Comparison of ENCODE assay signal across 9 cellular contexts in the genomic region with DNA sequence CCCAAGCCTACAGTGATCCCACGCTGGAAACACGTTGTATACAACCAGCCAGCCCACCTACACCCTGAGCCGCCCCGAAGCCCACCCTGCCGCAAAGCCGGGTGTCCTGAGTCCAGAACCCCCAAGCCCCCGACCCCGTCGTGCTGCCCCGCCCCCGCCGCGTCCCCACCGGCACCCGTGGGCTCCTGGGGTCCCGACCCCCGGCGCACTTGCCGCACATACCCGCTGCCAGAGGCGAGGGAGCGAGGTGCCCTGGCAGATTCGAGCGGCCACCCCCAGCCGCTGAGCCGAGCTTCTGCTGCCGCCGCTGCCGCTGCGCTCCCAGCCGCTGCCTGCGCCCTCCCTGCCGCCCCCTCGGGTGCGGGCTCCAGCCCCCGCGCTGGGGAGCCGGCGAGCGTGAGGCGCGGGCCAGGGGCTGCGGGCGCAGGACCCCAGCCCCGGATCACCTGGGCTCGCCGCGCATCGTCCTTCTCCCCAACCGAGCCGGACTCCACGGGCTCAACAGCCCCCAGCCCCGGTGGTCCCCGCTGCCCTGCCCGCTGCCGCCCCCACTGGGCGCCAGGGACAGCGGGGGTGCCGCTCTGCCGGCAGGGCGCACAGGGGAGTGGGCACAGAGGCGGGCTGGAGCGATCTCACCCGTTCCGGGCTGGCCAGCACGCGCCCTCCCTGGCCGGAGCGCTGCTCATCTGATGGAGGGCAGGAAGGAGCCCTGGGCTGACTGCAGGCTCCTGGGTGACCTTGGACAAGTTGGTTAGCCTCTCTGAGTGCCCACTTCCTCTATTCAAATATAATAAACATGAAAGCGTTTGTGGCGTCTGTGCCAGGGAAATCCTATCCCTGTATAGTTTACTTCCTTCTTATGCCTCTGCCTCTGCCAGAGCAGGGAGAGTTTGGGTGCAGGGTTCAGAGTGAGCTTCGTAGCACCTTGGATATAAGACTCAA. TPM values are rescaled to one million over a fixed set of nuclear protein-coding genes. Genes with fewer than 3 reads are reported as not detected.
DNase-seq lines count a peak whose midpoint lies in the region; ATAC-seq and TF ChIP-seq lines count a peak whose summit lies in the region.
"Had no signal": no experiment of that assay in that cellular context is flagged by ENCODE, and none has a peak within 500 bp of the region (broad histone marks: within the 10 kb centered on the region; RNA-seq: fewer than 3 reads in every experiment).

A gene with protein sequence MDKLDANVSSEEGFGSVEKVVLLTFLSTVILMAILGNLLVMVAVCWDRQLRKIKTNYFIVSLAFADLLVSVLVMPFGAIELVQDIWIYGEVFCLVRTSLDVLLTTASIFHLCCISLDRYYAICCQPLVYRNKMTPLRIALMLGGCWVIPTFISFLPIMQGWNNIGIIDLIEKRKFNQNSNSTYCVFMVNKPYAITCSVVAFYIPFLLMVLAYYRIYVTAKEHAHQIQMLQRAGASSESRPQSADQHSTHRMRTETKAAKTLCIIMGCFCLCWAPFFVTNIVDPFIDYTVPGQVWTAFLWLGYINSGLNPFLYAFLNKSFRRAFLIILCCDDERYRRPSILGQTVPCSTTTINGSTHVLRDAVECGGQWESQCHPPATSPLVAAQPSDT (minus strand): TSS at position 688 of the 942 bp plus-strand sequence. CDS start 17,513 bp downstream, outside the sequence.

- H3K27ac Mint-ChIP-seq in glutamatergic neuron (ENCODE audit: unreplicated experiment) (no peak within 1 kb of the TSS), nephron progenitor cell (no peak within 1 kb of the TSS)

- H3K4me3 Mint-ChIP-seq in glutamatergic neuron (ENCODE audit: unreplicated experiment) (peak within 1 kb of the TSS; percentile 83), nephron progenitor cell (peak within 1 kb of the TSS; percentile 81)

- ATAC-seq in GM18511 (IDR thresholded peaks at IDR 0.05; ENCODE audit: unreplicated experiment), result no peak

- H3K9me3 Mint-ChIP-seq in glutamatergic neuron (ENCODE audit: unreplicated experiment), result peaks cover 1% of the 10 kb centered on the region
- no peaks in the 10 kb centered on the region for H3K9me3 Mint-ChIP-seq in nephron progenitor cell

- H3K36me3 Mint-ChIP-seq in glutamatergic neuron (ENCODE audit: unreplicated experiment) (no peaks in the 10 kb centered on the region), nephron progenitor cell (ENCODE audit: low read depth) (no peaks in the 10 kb centered on the region)

- DNase-seq in DMS153 (lab: John Stamatoyannopoulos, UW) (peak; percentile 25), NCI-H2029 treated with DMSO at 0.1 percent for 48 hours (lab: John Stamatoyannopoulos, UW) (peak; percentile 69), glutamatergic neuron (peak; percentile 43), nephron progenitor cell (peak; percentile 51), T-helper 1 cell (no peak), CD1c-positive myeloid dendritic cell (ENCODE audit: extremely low spot score) (no peak), GDM1 (lab: John Stamatoyannopoulos, UW) (no peak)
- DNase-seq: NCI-H146 had no signal

- H3K27me3 Mint-ChIP-seq in glutamatergic neuron (ENCODE audit: unreplicated experiment), result peaks cover 10% of the 10 kb centered on the region
- H3K27me3 Mint-ChIP-seq in nephron progenitor cell (ENCODE audit: low read depth, poor library complexity), result peaks cover 62% of the 10 kb centered on the region

- no peaks in the 10 kb centered on the region for H3K4me1 Mint-ChIP-seq in glutamatergic neuron (ENCODE audit: low read depth, unreplicated experiment)
- H3K4me1 Mint-ChIP-seq in nephron progenitor cell, result peaks cover 6% of the 10 kb centered on the region

- TF ChIP-seq CTCF in glutamatergic neuron (IDR thresholded peaks at IDR 0.05; ENCODE audit: partially characterized antibody, unreplicated experiment) (no peak), nephron progenitor cell (IDR thresholded peaks at IDR 0.05) (no peak)

RNA-seq across cellular contexts. Expression of the gene that starts here (rescaled TPM):
- not detected for total RNA-seq in glutamatergic neuron (ENCODE audit: unreplicated experiment)

Comparison
In these comparisons a context has a peak if more than half of its experiments do, and no peak if none do; other contexts are left out.
1. Peak in DNase-seq in glutamatergic neuron; RNA of the gene not detected or under 1 TPM.
2. DNase-seq: peak in DMS153 (single experiment), NCI-H2029 treated with DMSO at 0.1 percent for 48 hours (single experiment) and nephron progenitor cell (single experiment); none in T-helper 1 cell (0 of 5), CD1c-positive myeloid dendritic cell (single experiment) and GDM1 (single experiment).